In genomic region chr6:147222160-147222838, GRCh38 we compare ENCODE assay signal across 8 cellular contexts. TPM values are rescaled to one million over a fixed set of nuclear protein-coding genes. Genes with fewer than 3 reads are reported as not detected.
DNase-seq lines count a peak whose midpoint lies in the region; ATAC-seq and TF ChIP-seq lines count a peak whose summit lies in the region.

No MANE protein-coding gene starts in this region.

- no peak overlapping the region for H2AK5ac ChIP-seq in trophoblast cell (ENCODE audit: low read length)

- no peak overlapping the region for H4K12ac ChIP-seq in trophoblast cell (ENCODE audit: low read depth, low read length)

- H3K23ac ChIP-seq in trophoblast cell (ENCODE audit: low read length), result no peak overlapping the region

- peaks cover 44% of the 10 kb centered on the region for H3K4me1 Mint-ChIP-seq in endothelial cell (ENCODE audit: unreplicated experiment)

- H4K8ac ChIP-seq in trophoblast cell (ENCODE audit: low read depth, low read length), result peak overlapping the region; percentile 38

- H3K4me2 ChIP-seq in trophoblast cell (ENCODE audit: low read length), result no peak overlapping the region

- no peak overlapping the region for H3K4me3 ChIP-seq in trophoblast cell (ENCODE audit: low read depth, low read length)

- no peaks in the 10 kb centered on the region for H3K27me3 ChIP-seq in trophoblast cell (ENCODE audit: insufficient read depth, low read length)

- H3K9ac ChIP-seq in trophoblast cell (ENCODE audit: low read length), result no peak overlapping the region

- TF ChIP-seq CTCF in endothelial cell (IDR thresholded peaks at IDR 0.05; ENCODE audit: unreplicated experiment), result peak; percentile 71

- peak overlapping the region; percentile 75 for H3K18ac ChIP-seq in trophoblast cell (ENCODE audit: low read length)

- H3K4me1 ChIP-seq in trophoblast cell (ENCODE audit: control insufficient read depth in 1 of 2, insufficient read depth in 2 of 2, low read length in 2 of 2), result peaks cover 0 to 3% of the 10 kb centered on the region in 2 experiments

- H3K79me1 ChIP-seq in trophoblast cell (ENCODE audit: low read length), result no peaks in the 10 kb centered on the region

- no peak overlapping the region for H3K4ac ChIP-seq in trophoblast cell (ENCODE audit: low read depth, low read length)

- peak; percentile 67 for ATAC-seq in GM18867 (IDR thresholded peaks at IDR 0.05; ENCODE audit: unreplicated experiment)
- ATAC-seq in HG02571 (IDR thresholded peaks at IDR 0.05; ENCODE audit: unreplicated experiment), result no peak
- ATAC-seq in HG03045 (IDR thresholded peaks at IDR 0.05; ENCODE audit: unreplicated experiment), result no peak
- no peak for ATAC-seq in GM18858 (IDR thresholded peaks at IDR 0.05; ENCODE audit: unreplicated experiment)

- H3K27me3 Mint-ChIP-seq in endothelial cell (ENCODE audit: unreplicated experiment), result no peaks in the 10 kb centered on the region

- H2AFZ ChIP-seq in trophoblast cell (ENCODE audit: insufficient read depth, low read length, poor library complexity), result no peak overlapping the region

- H3K9me3 ChIP-seq in trophoblast cell (ENCODE audit: insufficient read depth, low read depth, low read length), result no peaks in the 10 kb centered on the region

- DNase-seq in LHCN-M2 (ENCODE audit: low read depth), result peak; percentile 28
- DNase-seq in endothelial cell (ENCODE audit: low spot score), result no peak
- DNase-seq in trophoblast cell, result peak in 1 of 2 donors; percentile 66
- no peak for DNase-seq in stimulated activated CD4-positive, alpha-beta T cell treated with anti-CD3 and anti-CD28 coated beads, Interleukin-15, amount 100 ng/mL, for 24 hours

- H3K36me3 Mint-ChIP-seq in endothelial cell (ENCODE audit: low read depth, unreplicated experiment), result peaks cover 6% of the 10 kb centered on the region

- H3K4me3 Mint-ChIP-seq in endothelial cell (ENCODE audit: unreplicated experiment), result no peak overlapping the region

- peaks cover 4 to 7% of the 10 kb centered on the region in 2 experiments for H3K36me3 ChIP-seq in trophoblast cell (ENCODE audit: control insufficient read depth in 1 of 2, insufficient read depth in 2 of 2, low read length in 2 of 2)

- peak overlapping the region; percentile 1 for H4K91ac ChIP-seq in trophoblast cell (ENCODE audit: low read depth, low read length)

- WGBS in trophoblast cell (ENCODE audit: extremely low coverage, insufficient coverage, insufficient read length), result no CpG with 5 or more reads among the region's 4 CpGs

- no peak overlapping the region for H3K14ac ChIP-seq in trophoblast cell (ENCODE audit: low read length)

- peak overlapping the region; percentile 1 for H3K27ac Mint-ChIP-seq in endothelial cell (ENCODE audit: unreplicated experiment)

- no peak overlapping the region for H2BK120ac ChIP-seq in trophoblast cell (ENCODE audit: insufficient read depth, low read length, poor library complexity)

- no peaks in the 10 kb centered on the region for H3K79me2 ChIP-seq in trophoblast cell (ENCODE audit: control insufficient read depth, insufficient read depth, low read length, poor library complexity)

- H2BK5ac ChIP-seq in trophoblast cell (ENCODE audit: low read depth, low read length, poor library complexity), result no peak overlapping the region

- H3K9me3 Mint-ChIP-seq in endothelial cell (ENCODE audit: unreplicated experiment), result no peaks in the 10 kb centered on the region

- no peak overlapping the region for H2BK12ac ChIP-seq in trophoblast cell (ENCODE audit: low read length)

- H3K27ac ChIP-seq in trophoblast cell (ENCODE audit: low read depth, low read length), result no peak overlapping the region

RNA-seq across cellular contexts. Expression of gene STXBP5, which starts 18.1 kb away (rescaled TPM):
- 28.0 and 34.8 TPM in 2 replicates for total RNA-seq in LHCN-M2 (2014; rRNA removed)
- 9.9 TPM for polyA plus RNA-seq in LHCN-M2 (2012)
- 26.9 TPM for total RNA-seq in endothelial cell (ENCODE audit: unreplicated experiment)
- 10.0 and 10.7 TPM in 2 replicates for polyA plus RNA-seq in trophoblast cell (2013)
